Comparison of ENCODE assay signal across 16 cellular contexts in the genomic region with DNA sequence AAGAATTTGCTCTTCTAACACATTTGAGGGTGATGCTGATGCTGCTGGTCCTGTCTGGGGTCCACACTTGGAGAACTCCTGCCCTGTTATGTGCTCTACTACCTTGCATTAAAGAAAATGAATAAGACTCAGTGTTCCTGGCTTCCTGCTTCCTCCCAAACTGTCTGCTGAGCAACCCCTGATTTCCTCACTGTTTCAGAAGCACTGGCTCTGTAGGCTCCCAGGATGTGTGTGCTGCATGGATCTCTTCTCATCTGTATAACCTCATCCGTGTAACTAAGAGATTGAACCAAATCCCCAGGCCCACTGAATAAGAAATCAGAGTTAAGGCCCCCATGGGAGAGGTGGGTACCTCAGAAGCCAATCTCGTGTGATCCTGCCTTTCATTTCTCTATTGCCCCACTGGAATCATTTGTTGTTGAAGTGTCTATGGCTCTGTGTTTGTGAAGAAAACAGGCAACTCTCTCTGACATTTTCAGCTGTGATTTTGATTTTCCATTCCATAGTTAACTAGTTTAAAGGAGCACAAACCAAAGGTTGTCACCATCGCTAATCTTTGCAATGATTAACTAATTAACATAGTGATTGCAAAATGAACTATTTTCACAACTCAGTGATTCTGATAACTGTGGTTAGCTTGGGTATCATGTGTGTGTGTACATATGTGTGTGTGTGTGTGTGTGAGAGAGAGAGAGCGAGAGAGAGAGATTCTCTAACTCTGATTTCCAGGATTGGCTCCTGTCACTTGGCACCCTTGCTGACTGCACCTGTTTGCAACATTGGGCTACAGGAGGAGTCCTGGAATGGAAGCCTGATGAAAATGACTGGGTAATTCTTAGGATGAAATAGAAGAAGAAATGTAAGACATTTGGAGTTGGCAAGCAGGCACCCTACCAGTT.
DNase-seq lines count a peak whose midpoint lies in the region; ATAC-seq and TF ChIP-seq lines count a peak whose summit lies in the region.
"Had no signal": no experiment of that assay in that cellular context is flagged by ENCODE, and none has a peak within 500 bp of the region (broad histone marks: within the 10 kb centered on the region; RNA-seq: fewer than 3 reads in every experiment).

No MANE protein-coding gene starts in this region.

- 37% methylated on average over 4 of the region's 4 CpGs for WGBS in right lobe of liver (ENCODE audit: insufficient coverage, low coverage, low lambda C conversion rate, missing lambda C conversion rate)

- H3K27ac Mint-ChIP-seq in T-helper 1 cell treated with Interleukin-12 subunit alpha and Interleukin-12 subunit beta and Interleukin-4 antibody, amounts not matched to agents 30 μg/mL and 1 μg/mL, for 36 hours: peak overlapping the region; percentile 50
- H3K27ac Mint-ChIP-seq in chondrocyte (ENCODE audit: unreplicated experiment): peak overlapping the region; percentile 9

- H3K36me3 ChIP-seq in right lobe of liver (no peaks in the 10 kb centered on the region), skeletal muscle tissue (ENCODE audit: control insufficient read depth in 3 of 3, insufficient read depth in 3 of 3, low read length in 3 of 3) (peaks cover 0 to 2% (median 0%) of the 10 kb centered on the region in 3 donors)
- H3K36me3 ChIP-seq: HAP-1 had no signal

- DNase-seq in T-helper 1 cell (no peak), chondrocyte (ENCODE audit: low spot score) (no peak), right lobe of liver (peak in 2 of 3 donors; percentile 22 to 52), NOMO-1 treated with dmso at 0.1 percent for 144 hours (lab: John Stamatoyannopoulos, UW; ENCODE audit: unreplicated experiment) (no peak), DMS79 (lab: John Stamatoyannopoulos, UW) (no peak)
- DNase-seq in stimulated activated naive CD8-positive, alpha-beta T cell treated with anti-CD3 and anti-CD28 coated beads, Interleukin-15, Interleukin-2, amounts not matched to agents 100 U/mL and 50 U/mL, for 24 hours: no peak
- DNase-seq: GDM1, KBM-7, NCI-H2107, NCI-H345, NCI-H69, PC-3 had no signal

- no peak for TF ChIP-seq CTCF in chondrocyte (IDR thresholded peaks at IDR 0.05)
- no peak for TF ChIP-seq CTCF in right lobe of liver (IDR thresholded peaks at IDR 0.05)

- intact Hi-C loops in right lobe of liver (cut with DNase I): no loop called here

- peaks cover 13% of the 10 kb centered on the region for H3K9me3 Mint-ChIP-seq in T-helper 1 cell treated with Interleukin-12 subunit alpha and Interleukin-12 subunit beta and Interleukin-4 antibody, amounts not matched to agents 30 μg/mL and 1 μg/mL, for 36 hours
- H3K9me3 Mint-ChIP-seq in chondrocyte (ENCODE audit: low read depth): peaks cover 8% of the 10 kb centered on the region

- no peak overlapping the region for H3K4me3 Mint-ChIP-seq in T-helper 1 cell treated with Interleukin-12 subunit alpha and Interleukin-12 subunit beta and Interleukin-4 antibody, amounts not matched to agents 30 μg/mL and 1 μg/mL, for 36 hours
- no peak overlapping the region for H3K4me3 Mint-ChIP-seq in chondrocyte (ENCODE audit: unreplicated experiment)

- peaks cover 0 to 9% (median 2%) of the 10 kb centered on the region in 4 donors for H3K4me1 ChIP-seq in right lobe of liver
- H3K4me1 ChIP-seq in skeletal muscle tissue (ENCODE audit: control insufficient read depth in 3 of 3, insufficient read depth in 3 of 3, low read length in 3 of 3): peaks cover 10 to 16% (median 14%) of the 10 kb centered on the region in 3 donors
- H3K4me1 ChIP-seq: HAP-1 had no signal

- H3K4me3 ChIP-seq in right lobe of liver: no peak overlapping the region
- H3K4me3 ChIP-seq in skeletal muscle tissue (ENCODE audit: low read length in 3 of 3): no peak overlapping the region
- H3K4me3 ChIP-seq: HAP-1 had no signal

- no peak overlapping the region for H3K9ac ChIP-seq in skeletal muscle tissue (ENCODE audit: low read depth in 1 of 3, low read length in 3 of 3)

- TF ChIP-seq POLR2A in right lobe of liver (IDR thresholded peaks at IDR 0.05): no peak

- peaks cover 9% of the 10 kb centered on the region for H3K4me1 Mint-ChIP-seq in T-helper 1 cell treated with Interleukin-12 subunit alpha and Interleukin-12 subunit beta and Interleukin-4 antibody, amounts not matched to agents 30 μg/mL and 1 μg/mL, for 36 hours (ENCODE audit: low read depth)
- H3K4me1 Mint-ChIP-seq in chondrocyte (ENCODE audit: low read depth): peaks cover 22% of the 10 kb centered on the region

- H3K27ac ChIP-seq in right lobe of liver: peak overlapping the region in 2 of 3 donors; percentile 21 to 39
- H3K27ac ChIP-seq in skeletal muscle tissue (ENCODE audit: low read depth, low read length): peak overlapping the region; percentile 26
- H3K27ac ChIP-seq: 22Rv1 had no signal

- peaks cover 23% of the 10 kb centered on the region for H3K36me3 Mint-ChIP-seq in T-helper 1 cell treated with Interleukin-12 subunit alpha and Interleukin-12 subunit beta and Interleukin-4 antibody, amounts not matched to agents 30 μg/mL and 1 μg/mL, for 36 hours (ENCODE audit: low read depth)
- no peaks in the 10 kb centered on the region for H3K36me3 Mint-ChIP-seq in chondrocyte (ENCODE audit: low read depth)

- peak; percentile 69 to 87 (median 79) for ATAC-seq in right lobe of liver
- no peak for ATAC-seq in stimulated activated naive CD8-positive, alpha-beta T cell treated with anti-CD3 and anti-CD28 coated beads, Interleukin-15, Interleukin-2, amounts not matched to agents 100 U/mL and 50 U/mL, for 24 hours
- ATAC-seq: PC-3 had no signal

- H3K9me3 ChIP-seq in right lobe of liver: no peaks in the 10 kb centered on the region
- peaks cover 2 to 3% (median 2%) of the 10 kb centered on the region in 3 donors for H3K9me3 ChIP-seq in skeletal muscle tissue (ENCODE audit: control insufficient read depth in 3 of 3, low read length in 3 of 3)
- H3K9me3 ChIP-seq: HAP-1 had no signal

- H3K27me3 ChIP-seq in right lobe of liver (no peaks in the 10 kb centered on the region), skeletal muscle tissue (ENCODE audit: control insufficient read depth in 3 of 3, insufficient read depth in 3 of 3, low read length in 3 of 3) (no peaks in the 10 kb centered on the region)

- H3K27me3 Mint-ChIP-seq in T-helper 1 cell treated with Interleukin-12 subunit alpha and Interleukin-12 subunit beta and Interleukin-4 antibody, amounts not matched to agents 30 μg/mL and 1 μg/mL, for 36 hours (ENCODE audit: low read depth): no peaks in the 10 kb centered on the region
- H3K27me3 Mint-ChIP-seq in chondrocyte (ENCODE audit: low read depth): no peaks in the 10 kb centered on the region

Comparison
In these comparisons a context has a peak if more than half of its experiments do, and no peak if none do; other contexts are left out.
1. DNase-seq: peak in right lobe of liver (2 of 3); none in T-helper 1 cell (0 of 5), chondrocyte (single experiment), stimulated activated naive CD8-positive, alpha-beta T cell treated with anti-CD3 and anti-CD28 coated beads, Interleukin-15, Interleukin-2, amounts not matched to agents 100 U/mL and 50 U/mL, for 24 hours (single experiment), NOMO-1 treated with dmso at 0.1 percent for 144 hours (single experiment) and DMS79 (single experiment).